Comparison of ENCODE assay signal across 8 cellular contexts in the genomic region with DNA sequence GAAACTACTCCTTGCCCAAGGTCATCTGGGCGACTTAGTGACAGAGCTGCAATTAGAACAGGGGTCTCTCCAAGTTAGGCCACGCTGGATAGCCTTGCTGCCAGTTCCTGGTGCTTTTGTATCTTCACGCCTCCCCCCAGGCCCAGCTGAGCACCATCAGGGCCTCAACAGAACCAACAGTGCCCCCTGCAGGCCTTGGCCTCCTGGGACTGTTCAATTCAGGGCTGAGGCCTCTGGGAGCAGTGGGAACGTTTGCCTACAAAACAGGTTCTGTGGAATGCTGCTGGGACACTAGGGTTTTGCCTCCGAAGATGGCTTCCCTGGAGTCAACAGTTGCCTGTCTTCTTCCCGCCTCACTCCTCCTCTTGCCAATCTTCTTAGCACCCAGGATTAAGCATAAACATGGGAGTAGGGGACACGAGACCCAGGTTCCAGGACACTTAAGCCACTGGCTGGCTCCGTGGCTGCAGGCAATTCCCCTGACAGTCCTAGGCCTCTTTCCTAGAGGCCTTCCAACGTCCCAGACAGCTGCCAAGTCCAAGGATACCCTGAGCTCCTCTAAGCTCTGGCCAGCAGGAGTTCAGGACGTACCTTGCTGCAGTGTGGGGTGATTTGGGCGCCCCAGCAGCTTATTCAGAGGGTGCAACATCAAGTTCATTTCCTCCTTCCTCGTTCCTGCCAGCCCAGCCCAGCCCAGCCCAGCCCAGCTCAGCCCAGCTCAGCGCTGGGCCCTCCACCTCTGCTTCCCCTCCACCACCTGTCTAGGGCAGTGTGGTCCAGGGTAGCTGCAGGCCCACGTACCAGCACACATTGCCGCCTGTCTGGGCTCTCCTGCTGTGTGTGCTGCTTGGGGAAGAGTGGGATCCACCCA.
A peak's percentile ranks its signal among the peaks of the same experiment; 100 is the strongest.
DNase-seq lines count a peak whose midpoint lies in the region; ATAC-seq and TF ChIP-seq lines count a peak whose summit lies in the region.

No MANE protein-coding gene starts in this region.

- no peak overlapping the region for H3K4me3 Mint-ChIP-seq in T-cell

- TF ChIP-seq CTCF in brain microvascular endothelial cell (IDR thresholded peaks at IDR 0.05; ENCODE audit: low read depth, low read length, missing control alignments) = no peak

- no peak overlapping the region for H3K27ac ChIP-seq in brain microvascular endothelial cell

- H3K27me3 Mint-ChIP-seq in T-cell = peaks cover 4% of the 10 kb centered on the region in 2 donors

- H3K27ac Mint-ChIP-seq in T-cell = no peak overlapping the region

- peaks cover 3 to 5% (median 4%) of the 10 kb centered on the region in 3 donors for H3K9me3 Mint-ChIP-seq in T-cell

- H3K27me3 ChIP-seq in brain microvascular endothelial cell (replicated peaks) = peaks cover 7% of the 10 kb centered on the region

- no peaks in the 10 kb centered on the region for H3K36me3 Mint-ChIP-seq in T-cell

- H3K4me1 Mint-ChIP-seq in T-cell = peaks cover 0 to 6% (median 3%) of the 10 kb centered on the region in 3 donors

- CTCF ChIA-PET in T-cell (lab: Charles Lee) = no interaction called here

- H3K36me3 ChIP-seq in brain microvascular endothelial cell (replicated peaks) = no peaks in the 10 kb centered on the region

- DNase-seq in DMS 273 treated with DMSO at 0.1 percent for 48 hours (lab: John Stamatoyannopoulos, UW) (peak; percentile 23), KBM-7 (peak; percentile 49), T-cell (peak in 32 of 34 experiments; percentile 11 to 72 (median 46)), brain microvascular endothelial cell (peak; percentile 0), medulla oblongata (ENCODE audit: extremely low spot score) (peak; percentile 82)
- peak; percentile 2 to 29 for DNase-seq in stimulated activated CD8-positive, alpha-beta memory T cell treated with anti-CD3 and anti-CD28 coated beads, Interleukin-7, amount 100 ng/mL, for 4 hours (ENCODE audit: low read depth in 2 of 2)

- POLR2A ChIA-PET in T-cell (lab: Charles Lee) = no interaction called here

- H3K4me3 ChIP-seq in brain microvascular endothelial cell (ENCODE audit: low read depth, low read length) = no peak overlapping the region

- in situ Hi-C loops in KBM-7 (cut with MboI; ENCODE audit: low pct_unique_long_range_greater_than_20kb, low sequenced_read_pairs) = no loop called here
- in situ Hi-C loops in brain microvascular endothelial cell (cut with HindIII; ENCODE audit: low pct_ligation_motif_present, low sequenced_read_pairs) = no loop called here

- peak in 3 of 4 experiments; percentile 57 to 63 (median 60) for ATAC-seq in T-cell (replicated peaks in 1 of 4)
- ATAC-seq in GM19395 (IDR thresholded peaks at IDR 0.05; ENCODE audit: unreplicated experiment) = no peak
- no peak for ATAC-seq in HG03571 (IDR thresholded peaks at IDR 0.05; ENCODE audit: unreplicated experiment)

Comparison
In these comparisons a context has a peak if more than half of its experiments do, and no peak if none do; other contexts are left out.
1. DNase-seq: peak in every context shown above with its lines; median percentile 82 in medulla oblongata; 49 in KBM-7; 46 in T-cell; 23 in DMS 273 treated with DMSO at 0.1 percent for 48 hours; 16 in stimulated activated CD8-positive, alpha-beta memory T cell treated with anti-CD3 and anti-CD28 coated beads, Interleukin-7, amount 100 ng/mL, for 4 hours; 0 in brain microvascular endothelial cell.
2. ATAC-seq: peak in T-cell (3 of 4); none in GM19395 (single experiment) and HG03571 (single experiment).